Comparison of ENCODE assay signal across 9 cellular contexts in the genomic region with DNA sequence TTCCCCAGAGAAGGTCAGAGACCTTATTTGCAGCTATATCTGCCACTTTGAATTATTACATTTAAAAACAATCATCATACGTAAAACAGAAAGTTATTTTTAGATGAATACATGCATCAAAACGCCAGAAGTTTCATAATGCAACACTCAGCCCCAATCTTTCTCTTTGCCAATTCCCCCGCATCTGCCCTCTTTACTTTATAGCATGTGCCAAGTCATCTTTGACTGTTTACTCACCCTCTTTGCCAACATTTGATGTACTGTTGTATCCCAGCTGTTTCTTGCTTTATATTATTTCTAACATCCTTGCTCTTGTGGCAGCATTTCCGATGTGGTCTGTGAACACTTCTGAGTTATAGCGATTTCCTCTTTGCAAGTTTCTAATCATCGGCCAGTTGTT.
A peak's percentile ranks its signal among the peaks of the same experiment; 100 is the strongest.
DNase-seq lines count a peak whose midpoint lies in the region; ATAC-seq lines count a peak whose summit lies in the region.
"Had no signal": no experiment of that assay in that cellular context is flagged by ENCODE, and none has a peak within 500 bp of the region (broad histone marks: within the 10 kb centered on the region; RNA-seq: fewer than 3 reads in every experiment).

No MANE protein-coding gene starts in this region.

- H3K4me1 ChIP-seq in BLaER1, result peaks cover 40% of the 10 kb centered on the region
- peaks cover 7% of the 10 kb centered on the region for H3K4me1 ChIP-seq in adipocyte (ENCODE audit: control insufficient read depth, insufficient read depth, low read length)
- H3K4me1 ChIP-seq in naive thymus-derived CD4-positive, alpha-beta T cell (ENCODE audit: control insufficient read depth in 2 of 2, insufficient read depth in 2 of 2, low read length in 2 of 2), result no peaks in the 10 kb centered on the region
- H3K4me1 ChIP-seq in CD8-positive, alpha-beta memory T cell (ENCODE audit: insufficient read depth, low read length), result no peaks in the 10 kb centered on the region

- no peak overlapping the region for H3K27ac Mint-ChIP-seq in naive thymus-derived CD4-positive, alpha-beta T cell
- H3K27ac Mint-ChIP-seq in CD8-positive, alpha-beta memory T cell, result peak overlapping the region in 2 of 8 donors; percentile 18 to 54

- H3K36me3 Mint-ChIP-seq in naive thymus-derived CD4-positive, alpha-beta T cell, result peaks cover 0 to 8% (median 0%) of the 10 kb centered on the region in 5 donors
- peaks cover 11 to 22% (median 18%) of the 10 kb centered on the region in 3 donors for H3K36me3 Mint-ChIP-seq in CD8-positive, alpha-beta memory T cell

- peak overlapping the region in 3 of 10 donors; percentile 2 to 46 (median 35) for H3K4me3 Mint-ChIP-seq in naive thymus-derived CD4-positive, alpha-beta T cell
- H3K4me3 Mint-ChIP-seq in CD8-positive, alpha-beta memory T cell, result peak overlapping the region in 1 of 7 donors; percentile 2

- H3K9ac ChIP-seq in BLaER1, result peak overlapping the region; percentile 32; the same call in 1 of the 2 replicates
- H3K9ac ChIP-seq in adipocyte (ENCODE audit: low read length), result no peak overlapping the region

- H3K36me3 ChIP-seq in BLaER1 (peaks cover 36% of the 10 kb centered on the region), adipocyte (ENCODE audit: control insufficient read depth, insufficient read depth, low read length, severe bottlenecking) (peaks cover 65% of the 10 kb centered on the region)
- H3K36me3 ChIP-seq in naive thymus-derived CD4-positive, alpha-beta T cell (ENCODE audit: control insufficient read depth in 2 of 3, insufficient read depth in 3 of 3, low read length in 3 of 3), result no peaks in the 10 kb centered on the region
- H3K36me3 ChIP-seq in CD8-positive, alpha-beta memory T cell (ENCODE audit: insufficient read depth, low read length), result no peaks in the 10 kb centered on the region

- intact Hi-C loops in naive thymus-derived CD4-positive, alpha-beta T cell (cut with micrococcal nuclease), result no loop called here

- peaks cover 7 to 21% (median 12%) of the 10 kb centered on the region in 7 donors for H3K4me1 Mint-ChIP-seq in naive thymus-derived CD4-positive, alpha-beta T cell
- peaks cover 9 to 12% (median 9%) of the 10 kb centered on the region in 3 donors for H3K4me1 Mint-ChIP-seq in CD8-positive, alpha-beta memory T cell

- H3K27ac ChIP-seq in BLaER1, result peak overlapping the region; percentile 61
- no peak overlapping the region for H3K27ac ChIP-seq in naive thymus-derived CD4-positive, alpha-beta T cell (ENCODE audit: low read depth, low read length)
- no peak overlapping the region for H3K27ac ChIP-seq in CD8-positive, alpha-beta memory T cell (ENCODE audit: low read depth, low read length)

- H3K27me3 Mint-ChIP-seq in naive thymus-derived CD4-positive, alpha-beta T cell, result peaks cover 0 to 16% (median 8%) of the 10 kb centered on the region in 5 donors
- no peaks in the 10 kb centered on the region for H3K27me3 Mint-ChIP-seq in CD8-positive, alpha-beta memory T cell

- H3K27me3 ChIP-seq in BLaER1 (no peaks in the 10 kb centered on the region), adipocyte (replicated peaks; ENCODE audit: control insufficient read depth, insufficient read depth, low read length) (no peaks in the 10 kb centered on the region)
- no peaks in the 10 kb centered on the region for H3K27me3 ChIP-seq in naive thymus-derived CD4-positive, alpha-beta T cell (ENCODE audit: control insufficient read depth in 2 of 2, insufficient read depth in 2 of 2, low read length in 2 of 2)
- H3K27me3 ChIP-seq in CD8-positive, alpha-beta memory T cell (ENCODE audit: insufficient read depth, low read length, poor library complexity, severe bottlenecking), result no peaks in the 10 kb centered on the region

- H3K4me3 ChIP-seq in BLaER1 (no peak overlapping the region), adipocyte (ENCODE audit: low read length) (no peak overlapping the region)
- no peak overlapping the region for H3K4me3 ChIP-seq in naive thymus-derived CD4-positive, alpha-beta T cell (ENCODE audit: low read length)
- no peak overlapping the region for H3K4me3 ChIP-seq in CD8-positive, alpha-beta memory T cell (ENCODE audit: low read length)

- DNase-seq in HCEC 1CT (peak; percentile 86), adipocyte (ENCODE audit: low read depth) (peak; percentile 74), hypothalamus (lab: John Stamatoyannopoulos, UW) (no peak)
- no peak for DNase-seq in naive thymus-derived CD4-positive, alpha-beta T cell
- no peak for DNase-seq in effector CD4-positive, alpha-beta T cell
- DNase-seq in CD8-positive, alpha-beta memory T cell, result no peak
- no peak for DNase-seq in activated CD4-positive, alpha-beta T cell treated with anti-CD3 and anti-CD28 coated beads, Interleukin-2, amount 50 U/mL, for 4 hours
- DNase-seq: right cardiac atrium had no signal

- CTCF ChIA-PET in naive thymus-derived CD4-positive, alpha-beta T cell (lab: Charles Lee), result no interaction called here
- CTCF ChIA-PET in CD8-positive, alpha-beta memory T cell (lab: Charles Lee), result no interaction called here

- no peaks in the 10 kb centered on the region for H4K20me1 ChIP-seq in BLaER1

- peak; percentile 46 for ATAC-seq in naive thymus-derived CD4-positive, alpha-beta T cell
- ATAC-seq: right cardiac atrium had no signal

- no peaks in the 10 kb centered on the region for H3K9me3 Mint-ChIP-seq in naive thymus-derived CD4-positive, alpha-beta T cell
- no peaks in the 10 kb centered on the region for H3K9me3 Mint-ChIP-seq in CD8-positive, alpha-beta memory T cell

- H3K9me3 ChIP-seq in BLaER1 (no peaks in the 10 kb centered on the region), adipocyte (ENCODE audit: control insufficient read depth, low read length) (no peaks in the 10 kb centered on the region)
- H3K9me3 ChIP-seq in naive thymus-derived CD4-positive, alpha-beta T cell (ENCODE audit: control insufficient read depth in 2 of 3, low read length in 3 of 3), result no peaks in the 10 kb centered on the region
- H3K9me3 ChIP-seq in CD8-positive, alpha-beta memory T cell (ENCODE audit: low read length), result no peaks in the 10 kb centered on the region

- peak overlapping the region; percentile 64 for H3K4me2 ChIP-seq in BLaER1

- POLR2A ChIA-PET in naive thymus-derived CD4-positive, alpha-beta T cell (lab: Charles Lee), result no interaction called here
- POLR2A ChIA-PET in CD8-positive, alpha-beta memory T cell (lab: Charles Lee), result no interaction called here

Comparison
In these comparisons a context has a peak if more than half of its experiments do, and no peak if none do; other contexts are left out.
1. DNase-seq: peak in HCEC 1CT (single experiment) and adipocyte (single experiment); none in naive thymus-derived CD4-positive, alpha-beta T cell (0 of 9), hypothalamus (0 of 51), effector CD4-positive, alpha-beta T cell (single experiment), CD8-positive, alpha-beta memory T cell (0 of 5) and activated CD4-positive, alpha-beta T cell treated with anti-CD3 and anti-CD28 coated beads, Interleukin-2, amount 50 U/mL, for 4 hours (0 of 2).